Comparison of ENCODE assay signal across 12 cellular contexts in the genomic region with DNA sequence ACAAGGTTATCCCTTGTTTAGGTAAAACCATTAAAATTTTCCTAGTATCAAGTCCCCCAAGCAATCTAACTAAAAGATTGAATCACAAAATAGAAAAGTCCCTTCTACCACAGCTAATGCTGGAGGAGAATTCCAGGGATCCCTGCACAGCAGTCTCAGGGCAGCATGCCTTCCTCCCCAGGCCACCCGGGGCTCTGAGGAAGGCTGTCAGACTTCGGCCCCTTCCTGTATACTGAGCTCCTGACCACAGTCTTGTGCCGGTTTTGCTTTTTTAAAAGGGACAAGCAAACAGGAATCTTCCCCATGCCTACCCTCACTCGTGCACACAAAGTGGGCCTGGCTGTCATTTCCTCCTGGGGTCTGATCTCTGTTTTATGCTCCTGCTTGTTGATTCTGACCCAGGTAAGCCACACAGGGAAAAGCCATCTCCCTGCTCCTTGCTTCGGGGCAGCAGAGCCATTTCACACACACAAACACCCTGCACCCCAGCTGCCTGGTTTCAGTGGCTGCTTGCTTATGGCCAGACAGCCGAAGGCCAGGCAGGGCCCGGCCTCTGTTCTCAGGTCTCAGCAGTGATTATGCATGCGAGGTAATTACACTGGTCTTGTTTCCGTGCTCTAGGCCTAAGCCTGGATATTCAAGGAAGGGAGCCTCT.
A peak's percentile ranks its signal among the peaks of the same experiment; 100 is the strongest.
DNase-seq lines count a peak whose midpoint lies in the region; ATAC-seq and TF ChIP-seq lines count a peak whose summit lies in the region.
"Had no signal": no experiment of that assay in that cellular context is flagged by ENCODE, and none has a peak within 500 bp of the region (broad histone marks: within the 10 kb centered on the region; RNA-seq: fewer than 3 reads in every experiment).

No MANE protein-coding gene starts in this region.

- intact Hi-C loops in left ventricle myocardium inferior (cut with micrococcal nuclease) = no loop called here
- intact Hi-C loops in Right ventricle myocardium inferior (cut with DNase I) = no loop called here
- intact Hi-C loops in Calu3 (cut with micrococcal nuclease; ENCODE audit: unreplicated experiment) = no loop called here
- intact Hi-C loops in CD4-positive, alpha-beta memory T cell (cut with micrococcal nuclease) = no loop called here

- no peak for DNase-seq in left ventricle myocardium inferior
- no peak for DNase-seq in Right ventricle myocardium inferior (ENCODE audit: missing footprints)
- peak; percentile 34 for DNase-seq in dermis blood vessel endothelial cell
- DNase-seq in Calu3 = no peak
- DNase-seq in T-helper 2 cell = no peak
- no peak for DNase-seq in CD4-positive, alpha-beta memory T cell
- DNase-seq in stimulated activated CD4-positive, alpha-beta T cell treated with anti-CD3 and anti-CD28 coated beads, Interleukin-1b, Interleukin-23, amount 100 ng/mL, for 48 hours = no peak
- DNase-seq: NCI-H187; NK-92 treated with Interleukin-12 subunit alpha and Interleukin-12 subunit beta, amount 100 ng/mL, for 24 hours had no signal

- H3K4me3 Mint-ChIP-seq in nephron (peak overlapping the region in 1 of 3 experiments; percentile 51), Calu3 (ENCODE audit: low read depth, unreplicated experiment) (no peak overlapping the region)
- H3K4me3 Mint-ChIP-seq in CD4-positive, alpha-beta memory T cell = no peak overlapping the region

- CTCF ChIA-PET in Calu3 (lab: Charles Lee) = no interaction called here
- CTCF ChIA-PET in CD4-positive, alpha-beta memory T cell (lab: Charles Lee; ENCODE audit: partially characterized antibody) = interaction anchor here (1.4 kb wide), 1 partner anchor 9 kb away, joined by 3 read pairs; no protein-coding TSS in a partner anchor

- H3K27me3 ChIP-seq in left ventricle myocardium inferior (ENCODE audit: low read depth) = no peaks in the 10 kb centered on the region
- H3K27me3 ChIP-seq in CD4-positive, alpha-beta memory T cell (ENCODE audit: insufficient read depth, low read length) = no peaks in the 10 kb centered on the region
- H3K27me3 ChIP-seq: breast epithelium, left lung had no signal

- H3K4me3 ChIP-seq in left ventricle myocardium inferior = no peak overlapping the region
- no peak overlapping the region for H3K4me3 ChIP-seq in CD4-positive, alpha-beta memory T cell (ENCODE audit: low read length in 2 of 2)
- H3K4me3 ChIP-seq: breast epithelium, left lung had no signal

- H3K36me3 Mint-ChIP-seq in nephron (ENCODE audit: low read depth) = no peaks in the 10 kb centered on the region
- H3K36me3 Mint-ChIP-seq in Calu3 (ENCODE audit: insufficient read depth, unreplicated experiment) = no peaks in the 10 kb centered on the region
- no peaks in the 10 kb centered on the region for H3K36me3 Mint-ChIP-seq in CD4-positive, alpha-beta memory T cell

- H3K9me3 Mint-ChIP-seq in nephron (no peaks in the 10 kb centered on the region), Calu3 (ENCODE audit: low read depth, unreplicated experiment) (peaks cover 2% of the 10 kb centered on the region)
- peaks cover 0 to 5% (median 0%) of the 10 kb centered on the region in 8 donors for H3K9me3 Mint-ChIP-seq in CD4-positive, alpha-beta memory T cell

- no peaks in the 10 kb centered on the region for H3K36me3 ChIP-seq in left ventricle myocardium inferior
- H3K36me3 ChIP-seq in CD4-positive, alpha-beta memory T cell (ENCODE audit: insufficient read depth, low read length) = no peaks in the 10 kb centered on the region
- H3K36me3 ChIP-seq: breast epithelium, left lung had no signal

- H3K4me1 ChIP-seq in left ventricle myocardium inferior = peaks cover 48% of the 10 kb centered on the region
- H3K4me1 ChIP-seq in CD4-positive, alpha-beta memory T cell (ENCODE audit: insufficient read depth, low read length) = no peaks in the 10 kb centered on the region
- H3K4me1 ChIP-seq: breast epithelium had no signal

- peak overlapping the region; percentile 85 for H3K27ac ChIP-seq in left ventricle myocardium inferior (replicated peaks)
- no peak overlapping the region for H3K27ac ChIP-seq in CD4-positive, alpha-beta memory T cell (ENCODE audit: low read depth, low read length)
- H3K27ac ChIP-seq: left lung had no signal

- ATAC-seq in Right ventricle myocardium inferior = no peak

- BruUV-seq in Calu3 (replicated peaks; lab: Mats Ljungman, UMichigan) = no TSS peak

- H3K4me1 Mint-ChIP-seq in nephron (peaks cover 75% of the 10 kb centered on the region), Calu3 (ENCODE audit: low read depth, unreplicated experiment) (no peaks in the 10 kb centered on the region)
- no peaks in the 10 kb centered on the region for H3K4me1 Mint-ChIP-seq in CD4-positive, alpha-beta memory T cell

- H3K27ac Mint-ChIP-seq in nephron (peak overlapping the region; percentile 93 to 99 (median 97)), Calu3 (ENCODE audit: unreplicated experiment) (no peak overlapping the region)
- H3K27ac Mint-ChIP-seq in CD4-positive, alpha-beta memory T cell = no peak overlapping the region

- no peaks in the 10 kb centered on the region for H3K27me3 Mint-ChIP-seq in nephron (ENCODE audit: low read depth)
- H3K27me3 Mint-ChIP-seq in Calu3 (ENCODE audit: unreplicated experiment) = peaks cover 8% of the 10 kb centered on the region
- H3K27me3 Mint-ChIP-seq in CD4-positive, alpha-beta memory T cell = peaks cover 6 to 12% of the 10 kb centered on the region in 2 donors

- H3K9me3 ChIP-seq in left ventricle myocardium inferior (replicated peaks) = peaks cover 6% of the 10 kb centered on the region
- no peaks in the 10 kb centered on the region for H3K9me3 ChIP-seq in CD4-positive, alpha-beta memory T cell (ENCODE audit: control insufficient read depth in 1 of 2, low read length in 2 of 2)
- H3K9me3 ChIP-seq: breast epithelium had no signal

- TF ChIP-seq CTCF in left ventricle myocardium inferior (IDR thresholded peaks at IDR 0.05; ENCODE audit: borderline replicate concordance) (no peak), nephron (IDR thresholded peaks at IDR 0.05; ENCODE audit: unreplicated experiment in 3 of 3) (no peak), Calu3 (IDR thresholded peaks at IDR 0.05; ENCODE audit: unreplicated experiment) (no peak)

- POLR2A ChIA-PET in CD4-positive, alpha-beta memory T cell (lab: Charles Lee; ENCODE audit: partially characterized antibody) = no interaction called here

Comparison
In these comparisons a context has a peak if more than half of its experiments do, and no peak if none do; other contexts are left out.
1. H3K27ac Mint-ChIP-seq: peak in nephron (3 of 3); none in Calu3 (single experiment) and CD4-positive, alpha-beta memory T cell (0 of 7).